In genomic region chr1:58789322-58789856, GRCh38 we compare ENCODE assay signal across 30 cellular contexts. TPM values are rescaled to one million over a fixed set of nuclear protein-coding genes. Genes with fewer than 3 reads are reported as not detected.
DNase-seq lines count a peak whose midpoint lies in the region; ATAC-seq, FAIRE-seq and TF ChIP-seq lines count a peak whose summit lies in the region.
"Had no signal": no experiment of that assay in that cellular context is flagged by ENCODE, and none has a peak within 500 bp of the region (broad histone marks: within the 10 kb centered on the region; RNA-seq: fewer than 3 reads in every experiment).

No MANE protein-coding gene starts in this region.

- H3K27ac ChIP-seq in mammary epithelial cell (ENCODE audit: insufficient read depth, low read depth, low read length): no peak overlapping the region
- peak overlapping the region; percentile 55 for H3K27ac ChIP-seq in epithelial cell of prostate
- no peak overlapping the region for H3K27ac ChIP-seq in left ventricle myocardium inferior (replicated peaks)
- H3K27ac ChIP-seq: colonic mucosa, KMS-11, VCaP had no signal

- POLR2A ChIA-PET in MCF 10A (lab: Yijun Ruan, JAX): interaction anchor here (0.7 to 1.0 kb wide), 7 partner anchors 8 to 638 kb away, joined by 3 to 4 read pairs (median 3); partner anchors contain the start of gene FGGY

- H3K36me3 Mint-ChIP-seq in MCF 10A (ENCODE audit: insufficient read depth, unreplicated experiment) (no peaks in the 10 kb centered on the region), mesothelial cell of epicardium (peaks cover 9% of the 10 kb centered on the region)

- no peaks in the 10 kb centered on the region for H4K20me1 ChIP-seq in mammary epithelial cell (ENCODE audit: insufficient read depth, low read length)

- H3K4me1 Mint-ChIP-seq in MCF 10A (ENCODE audit: insufficient read depth, unreplicated experiment) (peaks cover 9% of the 10 kb centered on the region), mesothelial cell of epicardium (peaks cover 31% of the 10 kb centered on the region)

- H3K9me3 ChIP-seq in mammary epithelial cell (replicated peaks; ENCODE audit: insufficient read depth, low read length) (no peaks in the 10 kb centered on the region), left ventricle myocardium inferior (replicated peaks) (peaks cover 11% of the 10 kb centered on the region)
- H3K9me3 ChIP-seq: colonic mucosa had no signal

- no peaks in the 10 kb centered on the region for H3K79me2 ChIP-seq in mammary epithelial cell (ENCODE audit: insufficient read depth, low read length)

- CTCF ChIA-PET in mammary epithelial cell (lab: Charles Lee; ENCODE audit: low non-redundant PET): no interaction called here
- CTCF ChIA-PET in MCF 10A (lab: Yijun Ruan, JAX): interaction anchor here (1.4 kb wide), 1 partner anchor 909 kb away, joined by 4 read pairs; no protein-coding TSS in a partner anchor

- H3K4me1 ChIP-seq in mammary epithelial cell (ENCODE audit: insufficient read depth, low read length) (peaks cover 13% of the 10 kb centered on the region), left ventricle myocardium inferior (peaks cover 15% of the 10 kb centered on the region)
- H3K4me1 ChIP-seq: colonic mucosa had no signal

- DNase-seq in mammary epithelial cell (no peak), MCF 10A (ENCODE audit: unreplicated experiment) (no peak), epithelial cell of prostate (ENCODE audit: low read depth, low spot score) (no peak), mesothelial cell of epicardium (ENCODE audit: low spot score in 2 of 2, unreplicated experiment in 2 of 2) (no peak), urothelium cell line (ENCODE audit: low spot score) (peak; percentile 35), left ventricle myocardium inferior (no peak), NCI-H1092 (lab: John Stamatoyannopoulos, UW) (no peak)
- DNase-seq: 8988T; activated CD4-positive, alpha-beta T cell treated with anti-CD3 and anti-CD28 coated beads for 4 hours; activated naive CD4-positive, alpha-beta T cell treated with anti-CD3 and anti-CD28 coated beads, Interleukin-2, amount 50 U/mL, for 16 hours; CD4-positive, CD25-positive, alpha-beta regulatory T cell; colonic mucosa; DMS 273 treated with DMSO at 0.1 percent for 48 hours; effector CD4-positive, alpha-beta T cell; EL; left ventricle myocardium superior; NCI-H1436 treated with DMSO at 0.1 percent for 48 hours; NCI-H2107; NCI-H345; NCI-H69; SHP77; small intestine; stimulated activated naive CD4-positive, alpha-beta T cell; T1000 had no signal

- H3K4me3 ChIP-seq in mammary epithelial cell (replicated peaks in 1 of 3; ENCODE audit: insufficient read depth in 1 of 3, low read depth in 2 of 3, low read length in 3 of 3) (no peak overlapping the region), left ventricle myocardium inferior (no peak overlapping the region)
- H3K4me3 ChIP-seq: colonic mucosa had no signal

- intact Hi-C loops in mammary epithelial cell (cut with micrococcal nuclease): loop anchor here (10.0 kb wide), 3 partner anchors 575 to 805 kb away; no protein-coding TSS in a partner anchor
- intact Hi-C loops in MCF 10A (cut with micrococcal nuclease): loop anchor here (10.0 kb wide), 3 partner anchors 255 to 575 kb away; no protein-coding TSS in a partner anchor
- intact Hi-C loops in left ventricle myocardium inferior (cut with micrococcal nuclease): loop anchor here (10.0 kb wide), 4 partner anchors 115 to 905 kb away; partner anchors contain the start of gene FGGY

- no peak overlapping the region for H3K9ac ChIP-seq in mammary epithelial cell (ENCODE audit: insufficient read depth, low read length)
- H3K9ac ChIP-seq: KMS-11 had no signal

- dilution Hi-C loops in mammary epithelial cell (cut with HindIII; ENCODE audit: low sequenced_read_pairs): loop anchor here (5.0 kb wide), 5 partner anchors 33 to 368 kb away; no protein-coding TSS in a partner anchor

- no peak overlapping the region for H3K4me2 ChIP-seq in mammary epithelial cell (ENCODE audit: insufficient read depth, low read depth, low read length)
- H3K4me2 ChIP-seq: KMS-11 had no signal

- peak overlapping the region; percentile 30 for H2AFZ ChIP-seq in mammary epithelial cell (ENCODE audit: low read depth, low read length)

- H3K27ac Mint-ChIP-seq in MCF 10A (ENCODE audit: low read depth, unreplicated experiment): no peak overlapping the region
- peak overlapping the region; percentile 76 for H3K27ac Mint-ChIP-seq in mesothelial cell of epicardium
- H3K27ac Mint-ChIP-seq: activated T-helper 17 cell treated with anti-CD3 and anti-CD28 coated beads, Interleukin-2, amount 50 U/mL, for 72 hours; CD4-positive, CD25-positive, alpha-beta regulatory T cell had no signal

- BruUV-seq in mammary epithelial cell (replicated peaks; lab: Mats Ljungman, UMichigan): no TSS peak
- BruUV-seq in MCF 10A (replicated peaks; lab: Mats Ljungman, UMichigan): no TSS peak

- no peaks in the 10 kb centered on the region for H3K9me3 Mint-ChIP-seq in MCF 10A (ENCODE audit: unreplicated experiment)
- peaks cover 13% of the 10 kb centered on the region for H3K9me3 Mint-ChIP-seq in mesothelial cell of epicardium

- H3K36me3 ChIP-seq in mammary epithelial cell (ENCODE audit: insufficient read depth, low read length) (no peaks in the 10 kb centered on the region), left ventricle myocardium inferior (peaks cover 5% of the 10 kb centered on the region)
- H3K36me3 ChIP-seq: colonic mucosa had no signal

- H3K27me3 Mint-ChIP-seq in MCF 10A (ENCODE audit: insufficient read depth, unreplicated experiment) (no peaks in the 10 kb centered on the region), mesothelial cell of epicardium (ENCODE audit: low read depth) (no peaks in the 10 kb centered on the region)
- H3K27me3 Mint-ChIP-seq: activated T-helper 17 cell treated with anti-CD3 and anti-CD28 coated beads, Interleukin-2, amount 50 U/mL, for 72 hours had no signal

- H3K27me3 ChIP-seq in mammary epithelial cell (ENCODE audit: insufficient read depth, low read length) (no peaks in the 10 kb centered on the region), left ventricle myocardium inferior (ENCODE audit: low read depth) (no peaks in the 10 kb centered on the region)
- H3K27me3 ChIP-seq: colonic mucosa had no signal

- ATAC-seq in GM21717 (IDR thresholded peaks at IDR 0.05; ENCODE audit: unreplicated experiment): no peak
- ATAC-seq: activated T-helper 17 cell treated with anti-CD3 and anti-CD28 coated beads, Interleukin-2, amount 50 U/mL, for 72 hours; left ventricle myocardium superior; Panc1 had no signal

- H3K4me3 Mint-ChIP-seq in MCF 10A (ENCODE audit: unreplicated experiment) (no peak overlapping the region), mesothelial cell of epicardium (no peak overlapping the region)
- H3K4me3 Mint-ChIP-seq: activated T-helper 17 cell treated with anti-CD3 and anti-CD28 coated beads, Interleukin-2, amount 50 U/mL, for 72 hours had no signal

- WGBS in mammary epithelial cell (ENCODE audit: low coverage, missing lambda C conversion rate): 80% methylated on average over 6 of the region's 6 CpGs

- TF ChIP-seq CTCF in mammary epithelial cell (conservative IDR thresholded peaks at IDR 0.05 in 1 of 2, IDR thresholded peaks at IDR 0.05 in 1 of 2; ENCODE audit: extremely low read depth in 1 of 2, insufficient read depth in 1 of 2, low read depth in 1 of 2, low read length in 2 of 2) (no peak), MCF 10A (IDR thresholded peaks at IDR 0.05; ENCODE audit: unreplicated experiment) (no peak), mesothelial cell of epicardium (IDR thresholded peaks at IDR 0.05; ENCODE audit: unreplicated experiment) (no peak), left ventricle myocardium inferior (IDR thresholded peaks at IDR 0.05; ENCODE audit: borderline replicate concordance) (no peak)

- in situ Hi-C loops in mammary epithelial cell (cut with MboI; ENCODE audit: low sequenced_read_pairs in 2 of 2): loop anchor here in 1 of 2 donors (5.0 to 10.0 kb wide), 4 partner anchors 55 to 508 kb away; partner anchors contain the start of gene FGGY

- FAIRE-seq in urothelium cell line (lab: Jason Lieb, UNC): no peak
- FAIRE-seq: GM19239, small intestine had no signal

RNA-seq across cellular contexts. Expression of gene JUN, which starts 5.5 kb away (rescaled TPM):
- 10 to 100 TPM; 61.1 to 78.7 TPM for total RNA-seq in mammary epithelial cell
- 24.6 TPM for polyA plus RNA-seq in mammary epithelial cell
- 25.1 TPM for polyA minus RNA-seq in mammary epithelial cell
- 60.6 and 71.5 TPM in 2 replicates for total RNA-seq in MCF 10A (2022)
- 242 to 245 TPM (median 245 TPM) in 3 replicates for total RNA-seq in mesothelial cell of epicardium
- total RNA-seq in left ventricle myocardium inferior: 101 TPM
